In genomic region chr12:31321565-31322228, GRCh38 we compare ENCODE assay signal across 1 cellular context.
TF ChIP-seq lines count a peak whose summit lies in the region.

No MANE protein-coding gene starts in this region.

TF ChIP-seq in IMR-90, 13 proteins besides CTCF, POLR2A, EP300 and RAD21 (continued from another document):
- TF ChIP-seq USF2 (IDR thresholded peaks at IDR 0.05; ENCODE audit: low read depth, low read length) (no peak), FOS (IDR thresholded peaks at IDR 0.05; ENCODE audit: low read depth, low read length) (no peak), CHD1 (IDR thresholded peaks at IDR 0.05; ENCODE audit: low read depth, low read length) (no peak)
